1 cellular context compared by ENCODE assay signal in genomic region chr22:18955696-18956095, GRCh38.
TF ChIP-seq lines count a peak whose summit lies in the region.

No MANE protein-coding gene starts in this region.

TF ChIP-seq in HepG2, 621 proteins besides CTCF, POLR2A, EP300 and RAD21:
- TF ChIP-seq ZNF367 (CRISPR knock-in tag; IDR thresholded peaks at IDR 0.05; ENCODE audit: borderline replicate concordance) (no peak), PAF1 (CRISPR knock-in tag; IDR thresholded peaks at IDR 0.05) (no peak), PATZ1 (CRISPR knock-in tag; IDR thresholded peaks at IDR 0.05) (no peak), MXD4 (CRISPR knock-in tag; IDR thresholded peaks at IDR 0.05) (no peak), ZMYM3 (CRISPR knock-in tag; IDR thresholded peaks at IDR 0.05) (no peak), ZNF552 (CRISPR knock-in tag; IDR thresholded peaks at IDR 0.05; ENCODE audit: borderline replicate concordance) (no peak), ZFY (CRISPR knock-in tag; IDR thresholded peaks at IDR 0.05) (no peak), MYNN (CRISPR knock-in tag; IDR thresholded peaks at IDR 0.05; ENCODE audit: low read depth) (no peak), ZNF362 (CRISPR knock-in tag; IDR thresholded peaks at IDR 0.05; ENCODE audit: borderline replicate concordance) (no peak), NR3C1 (CRISPR knock-in tag; IDR thresholded peaks at IDR 0.05) (no peak), TFAP4 (IDR thresholded peaks at IDR 0.05; ENCODE audit: borderline replicate concordance, low read depth) (no peak), KMT2B (CRISPR knock-in tag; IDR thresholded peaks at IDR 0.05) (no peak), MYPOP (CRISPR knock-in tag; IDR thresholded peaks at IDR 0.05) (no peak), RAD51 (IDR thresholded peaks at IDR 0.05; ENCODE audit: borderline replicate concordance) (no peak), ZNF180 (CRISPR knock-in tag; IDR thresholded peaks at IDR 0.05; ENCODE audit: borderline replicate concordance, low read depth) (no peak), ZNF816 (CRISPR knock-in tag; IDR thresholded peaks at IDR 0.05; ENCODE audit: borderline replicate concordance) (no peak), MAFK (conservative IDR thresholded peaks at IDR 0.05 in 1 of 2, IDR thresholded peaks at IDR 0.05 in 1 of 2; ENCODE audit: low read length in 2 of 2) (no peak), TBX3 (IDR thresholded peaks at IDR 0.05; ENCODE audit: borderline replicate concordance) (no peak)
TF ChIP-seq in HepG2: peak in this region for 0.
